8 cellular contexts compared by ENCODE assay signal in genomic region chr2:108575132-108575966, GRCh38. TPM values are rescaled to one million over a fixed set of nuclear protein-coding genes. Genes with fewer than 3 reads are reported as not detected.
DNase-seq lines count a peak whose midpoint lies in the region; ATAC-seq, FAIRE-seq and TF ChIP-seq lines count a peak whose summit lies in the region.

No MANE protein-coding gene starts in this region.

- H3K9ac ChIP-seq in HepG2 (ENCODE audit: insufficient read depth, low read depth, low read length): no peak overlapping the region

- H3K4me3 ChIP-seq in HepG2 (replicated peaks in 1 of 3; ENCODE audit: insufficient read depth in 1 of 3, low read depth in 2 of 3, low read length in 3 of 3): no peak overlapping the region

- H3K9me3 ChIP-seq in HepG2 (ENCODE audit: low read length): no peaks in the 10 kb centered on the region

- H3K79me2 ChIP-seq in HepG2 (ENCODE audit: insufficient read depth, low read length): peaks cover 75% of the 10 kb centered on the region

- H3K4me2 ChIP-seq in HepG2 (ENCODE audit: low read depth, low read length): no peak overlapping the region

- no peak for TF ChIP-seq RAD21 in HepG2 (CRISPR knock-in tag; IDR thresholded peaks at IDR 0.05)

- intact Hi-C loops in HepG2 (cut with micrococcal nuclease; ENCODE audit: unreplicated experiment): no loop called here

- H2AFZ ChIP-seq in HepG2 (ENCODE audit: low read length): no peak overlapping the region

- no peaks in the 10 kb centered on the region for H3K36me3 ChIP-seq in HepG2 (replicated peaks in 1 of 2; ENCODE audit: control insufficient read depth in 1 of 2, insufficient read depth in 2 of 2, low read length in 2 of 2)

- in situ Hi-C loops in GM13976 (cut with MboI; ENCODE audit: low sequenced_read_pairs, unreplicated experiment): loop anchor here (25.0 kb wide), 1 partner anchor 213 kb away; no protein-coding TSS in a partner anchor
- in situ Hi-C loops in HepG2 (cut with HindIII; ENCODE audit: extremely low pct_ligation_motif_present, low pct_unique_long_range_greater_than_20kb): loop anchor here (25.0 kb wide), 1 partner anchor 363 kb away; no protein-coding TSS in a partner anchor

- CTCF ChIA-PET in HepG2 (lab: Yijun Ruan, JAX; ENCODE audit: low intra/inter-chr PET ratio, low total read pairs): no interaction called here

- no peak for FAIRE-seq in HepG2 (lab: Jason Lieb, UNC)

- TF ChIP-seq CTCF in GM13976 (IDR thresholded peaks at IDR 0.05; ENCODE audit: borderline replicate concordance, control extremely low read depth, extremely low read depth, insufficient read depth, missing control alignments) (no peak), HepG2 (CRISPR knock-in tag; IDR thresholded peaks at IDR 0.05) (no peak)

- H4K20me1 ChIP-seq in HepG2 (ENCODE audit: insufficient read depth, low read length): 0 out of 2 replicates have a peak, but pooled peaks cover 5% of the 10 kb centered on the region

- WGBS in HepG2 (ENCODE audit: low lambda C conversion rate): 85% methylated on average over 7 of the region's 7 CpGs

- no TSS peak for BruUV-seq in HepG2 (replicated peaks; lab: Mats Ljungman, UMichigan)

- no peak for TF ChIP-seq POLR2A in HepG2 (IDR thresholded peaks at IDR 0.05; ENCODE audit: insufficient read depth in 1 of 2, low read depth in 2 of 2, low read length in 2 of 2)

- ATAC-seq in GM21786 (IDR thresholded peaks at IDR 0.05; ENCODE audit: unreplicated experiment) (peak; percentile 87), HepG2 (no peak)

- peak; percentile 42 for DNase-seq in GM13976 (ENCODE audit: low spot score)
- DNase-seq in LHCN-M2 (ENCODE audit: low read depth): peak; percentile 83
- peak; percentile 81 for DNase-seq in iris pigment epithelial cell (ENCODE audit: low read depth)
- DNase-seq in AML-193 (lab: John Stamatoyannopoulos, UW): no peak
- no peak for DNase-seq in HepG2 (ENCODE audit: low spot score)
- DNase-seq in D341Med (ENCODE audit: low spot score): no peak
- DNase-seq in HUDEP-2 (lab: John Stamatoyannopoulos, UW; ENCODE audit: unreplicated experiment in 76 of 76): no peak

- H3K27me3 ChIP-seq in HepG2 (ENCODE audit: control insufficient read depth in 1 of 2, insufficient read depth in 2 of 2, low read length in 2 of 2): no peaks in the 10 kb centered on the region

- POLR2A ChIA-PET in HepG2 (lab: Yijun Ruan, JAX): interaction anchor here (1.2 to 1.7 kb wide), 3 partner anchors 40 to 127 kb away, joined by 4 to 6 read pairs (median 5); partner anchors contain the start of genes GCC2 and LIMS1

- H3K27ac ChIP-seq in HepG2 (ENCODE audit: extremely low read length, insufficient read depth, low read length): no peak overlapping the region

- TF ChIP-seq EP300 in HepG2 (IDR thresholded peaks at IDR 0.05; ENCODE audit: low read depth in 2 of 2, low read length in 2 of 2) (no peak), HepG2 (CRISPR knock-in tag; IDR thresholded peaks at IDR 0.05; ENCODE audit: borderline replicate concordance) (no peak)

- peaks cover 62% of the 10 kb centered on the region for H3K4me1 ChIP-seq in HepG2 (ENCODE audit: insufficient read depth, low read length)

TF ChIP-seq in HepG2, 621 proteins besides CTCF, POLR2A, EP300 and RAD21:
- TF ChIP-seq ZFY (CRISPR knock-in tag; IDR thresholded peaks at IDR 0.05): no peak
- no peak for TF ChIP-seq ZNF460 (CRISPR knock-in tag; IDR thresholded peaks at IDR 0.05; ENCODE audit: borderline replicate concordance)
- no peak for TF ChIP-seq ZXDC (CRISPR knock-in tag; IDR thresholded peaks at IDR 0.05)
- no peak for TF ChIP-seq NFKBIZ (CRISPR knock-in tag; IDR thresholded peaks at IDR 0.05)
- TF ChIP-seq MEIS1 (CRISPR knock-in tag; IDR thresholded peaks at IDR 0.05; ENCODE audit: borderline replicate concordance): no peak
- TF ChIP-seq PCBP2 (optimal IDR thresholded peaks at IDR 0.05; ENCODE audit: low read depth, low read length, poor library complexity, severe bottlenecking): no peak
- no peak for TF ChIP-seq NFE2 (CRISPR knock-in tag; IDR thresholded peaks at IDR 0.05)
- TF ChIP-seq ZNF598 (CRISPR knock-in tag; IDR thresholded peaks at IDR 0.05; ENCODE audit: borderline replicate concordance): no peak
- no peak for TF ChIP-seq KLF6 (CRISPR knock-in tag; IDR thresholded peaks at IDR 0.05)
- no peak for TF ChIP-seq TSC22D2 (CRISPR knock-in tag; IDR thresholded peaks at IDR 0.05; ENCODE audit: borderline replicate concordance)
- no peak for TF ChIP-seq ZSCAN29 (CRISPR knock-in tag; conservative IDR thresholded peaks at IDR 0.05)
- no peak for TF ChIP-seq SOX6 (IDR thresholded peaks at IDR 0.05)
- no peak for TF ChIP-seq SOX6 (CRISPR knock-in tag; IDR thresholded peaks at IDR 0.05)
- TF ChIP-seq ZNF34 (CRISPR knock-in tag; IDR thresholded peaks at IDR 0.05; ENCODE audit: borderline replicate concordance): no peak
- no peak for TF ChIP-seq RXRA (CRISPR knock-in tag; IDR thresholded peaks at IDR 0.05)
- TF ChIP-seq JUNB (CRISPR knock-in tag; IDR thresholded peaks at IDR 0.05; ENCODE audit: borderline replicate concordance): no peak
- no peak for TF ChIP-seq ZNF557 (CRISPR knock-in tag; IDR thresholded peaks at IDR 0.05)
- TF ChIP-seq TBL1XR1 (IDR thresholded peaks at IDR 0.05; ENCODE audit: borderline replicate concordance, low read length, partially characterized antibody): no peak
- no peak for TF ChIP-seq NRL (CRISPR knock-in tag; IDR thresholded peaks at IDR 0.05; ENCODE audit: borderline replicate concordance)
- no peak for TF ChIP-seq ZFP82 (CRISPR knock-in tag; IDR thresholded peaks at IDR 0.05; ENCODE audit: borderline replicate concordance)

RNA-seq across cellular contexts. Expression of gene LIMS1, which starts 41.1 kb away (rescaled TPM):
- total RNA-seq in LHCN-M2 (2014; rRNA removed) (112 and 198 TPM in 2 replicates), HepG2 (2016; rRNA removed; fragmentation: Illumina TruSeq; extraction: Trizol) (38.3 and 55.1 TPM in 2 replicates)
- 72.1 TPM for polyA plus RNA-seq in LHCN-M2 (2012)
- total RNA-seq in HepG2 (2016; cell fraction: cytosol; rRNA removed; fragmentation: Illumina TruSeq; extraction: Trizol; ENCODE audit: low read depth): 10.2 and 12.7 TPM in 2 replicates
- total RNA-seq in HepG2 (2016; cell fraction: insoluble cytoplasmic fraction; rRNA removed; fragmentation: Illumina TruSeq; extraction: Trizol): 40.2 and 51.8 TPM in 2 replicates
- total RNA-seq in HepG2 (2016; cell fraction: membrane; rRNA removed; fragmentation: Illumina TruSeq; extraction: Trizol): 32.3 and 32.6 TPM in 2 replicates
- total RNA-seq in HepG2 (2016; cell fraction: nucleus; rRNA removed; fragmentation: Illumina TruSeq; extraction: Trizol): 18.8 and 25.1 TPM in 2 replicates
- polyA plus RNA-seq in HepG2 (2011; rRNA removed): 35.5 and 49.6 TPM in 2 replicates
- polyA plus RNA-seq in HepG2 (2011; cell fraction: cytosol; rRNA removed): 46.5 and 60.1 TPM in 2 replicates
- polyA plus RNA-seq in HepG2 (2011; cell fraction: nucleus; rRNA removed): 11.1 and 16.1 TPM in 2 replicates
- polyA plus RNA-seq in HepG2 (2012): 35.5 and 39.6 TPM in 2 replicates
- polyA plus RNA-seq in HepG2 (2016; cell fraction: cytosol; fragmentation: Illumina TruSeq; extraction: Trizol; ENCODE audit: low read depth): 5.7 and 6.2 TPM in 2 replicates
- 48.3 and 50.6 TPM in 2 replicates for polyA plus RNA-seq in HepG2 (2016; cell fraction: insoluble cytoplasmic fraction; fragmentation: Illumina TruSeq; extraction: Trizol; ENCODE audit: low read depth)
- polyA plus RNA-seq in HepG2 (2016; cell fraction: membrane; fragmentation: Illumina TruSeq; extraction: Trizol; ENCODE audit: low read depth): 17.0 and 18.1 TPM in 2 replicates
- 23.1 and 23.2 TPM in 2 replicates for polyA plus RNA-seq in HepG2 (2016; cell fraction: nucleus; fragmentation: Illumina TruSeq; extraction: Trizol; ENCODE audit: insufficient read depth, low read depth)
- 29.4 and 67.4 TPM in 2 replicates for polyA minus RNA-seq in HepG2 (2011; rRNA and poly(A)+ RNA removed; ENCODE audit: low replicate concordance)
- 30.8 and 52.6 TPM in 2 replicates for polyA minus RNA-seq in HepG2 (2011; cell fraction: cytosol; rRNA and poly(A)+ RNA removed)
- polyA minus RNA-seq in HepG2 (2011; cell fraction: nucleus; rRNA and poly(A)+ RNA removed): 33.3 and 35.3 TPM in 2 replicates

Comparison
In these comparisons a context has a peak if more than half of its experiments do, and no peak if none do; other contexts are left out.
1. DNase-seq: peak in GM13976 (single experiment), LHCN-M2 (single experiment) and iris pigment epithelial cell (single experiment); none in AML-193 (0 of 2), HepG2 (single experiment), D341Med (single experiment) and HUDEP-2 (0 of 76).